In the genomic region with DNA sequence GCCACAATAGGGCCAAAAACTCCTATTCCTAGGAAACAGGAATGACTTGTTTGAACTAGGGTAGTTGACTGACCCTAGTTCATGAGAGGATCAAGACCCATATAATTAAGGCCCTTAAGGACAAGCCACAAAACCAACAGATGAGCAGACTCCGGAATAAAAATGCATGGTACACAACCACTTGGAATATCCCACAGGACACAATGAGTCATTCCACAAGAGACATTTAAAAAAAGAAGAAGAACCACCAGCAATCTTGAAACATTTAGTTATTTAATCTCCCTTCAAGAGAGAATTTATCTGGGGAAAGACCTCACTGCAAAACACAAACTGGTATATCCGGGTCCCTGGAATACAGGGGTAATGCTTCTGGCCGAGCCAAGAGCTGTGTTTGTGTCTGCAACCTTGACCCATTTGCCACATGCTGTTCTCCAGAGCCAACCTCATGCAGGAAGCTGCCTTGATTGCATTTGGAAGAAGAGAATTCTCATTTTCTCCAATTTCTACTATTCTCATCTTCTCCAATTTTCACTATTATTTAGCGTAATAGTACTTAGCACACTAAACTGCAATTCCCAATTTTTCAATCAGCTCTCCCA, we compare ENCODE assay signal across 16 cellular contexts.
DNase-seq lines count a peak whose midpoint lies in the region; ATAC-seq, FAIRE-seq and TF ChIP-seq lines count a peak whose summit lies in the region.
"Had no signal": no experiment of that assay in that cellular context is flagged by ENCODE, and none has a peak within 500 bp of the region (broad histone marks: within the 10 kb centered on the region; RNA-seq: fewer than 3 reads in every experiment).

No MANE protein-coding gene starts in this region.

- CTCF ChIA-PET in activated CD4-positive, alpha-beta memory T cell treated with anti-CD3 and anti-CD28 coated beads, Interleukin-2, amount 10 ng/mL, durations not matched to agents 7 days and 5 days (lab: Charles Lee) = no interaction called here

- no peak overlapping the region for H3K27ac Mint-ChIP-seq in activated CD4-positive, alpha-beta memory T cell treated with anti-CD3 and anti-CD28 coated beads, Interleukin-2, amount 10 ng/mL, durations not matched to agents 7 days and 5 days

- no peaks in the 10 kb centered on the region for H3K4me1 ChIP-seq in Peyer's patch
- peaks cover 20% of the 10 kb centered on the region for H3K4me1 ChIP-seq in fibroblast of lung (ENCODE audit: control insufficient read depth, extremely low read depth, insufficient read depth, low read length)
- H3K4me1 ChIP-seq in pancreas = peaks cover 12 to 34% (median 14%) of the 10 kb centered on the region in 3 donors

- no peak for FAIRE-seq in pancreas (lab: Jason Lieb, UNC)
- FAIRE-seq: colon, GM12892 had no signal

- TF ChIP-seq CTCF in Peyer's patch (IDR thresholded peaks at IDR 0.05) (no peak), fibroblast of lung (conservative IDR thresholded peaks at IDR 0.05 in 1 of 2, IDR thresholded peaks at IDR 0.05 in 1 of 2; ENCODE audit: low read depth in 1 of 2, low read length in 2 of 2) (no peak), pancreas (IDR thresholded peaks at IDR 0.05) (no peak)

- WGBS in pancreas, 2 donors = 41 to 46% methylated on average over 4 of the region's 4 CpGs

- H3K79me2 ChIP-seq in fibroblast of lung (ENCODE audit: control insufficient read depth, insufficient read depth, low read length) = no peaks in the 10 kb centered on the region

- H2AFZ ChIP-seq in fibroblast of lung (ENCODE audit: low read length) = no peak overlapping the region

- peaks cover 59% of the 10 kb centered on the region for H3K4me1 Mint-ChIP-seq in activated CD4-positive, alpha-beta memory T cell treated with anti-CD3 and anti-CD28 coated beads, Interleukin-2, amount 10 ng/mL, durations not matched to agents 7 days and 5 days

- intact Hi-C loops in pancreas (cut with DNase I) = no loop called here

- peak; percentile 57 for DNase-seq in AG08395 (ENCODE audit: low spot score)
- no peak for DNase-seq in Peyer's patch
- DNase-seq in fibroblast of lung (ENCODE audit: low read depth in 2 of 2) = peak in 1 of 2 donors; percentile 49
- peak in 2 of 6 donors; percentile 35 to 48 for DNase-seq in pancreas
- no peak for DNase-seq in G401 (ENCODE audit: low spot score)
- DNase-seq in Ammon's horn (ENCODE audit: low spot score) = no peak
- DNase-seq in stimulated activated naive CD4-positive, alpha-beta T cell treated with Interleukin-2 at 50 U/mL for 16 hours (lab: John Stamatoyannopoulos, UW) = no peak
- no peak for DNase-seq in activated CD4-positive, alpha-beta memory T cell treated with anti-CD3 and anti-CD28 coated beads, Interleukin-2, amount 10 ng/mL, durations not matched to agents 7 days and 5 days
- DNase-seq: ACHN; activated CD4-positive, alpha-beta T cell treated with anti-CD3 and anti-CD28 coated beads for 48 hours; activated effector memory CD4-positive, alpha-beta T cell treated with Interleukin-2 at 50 U/mL for 16 hours; NCI-H1436; NCI-H774; occipital lobe had no signal

- peak; percentile 71 to 83 (median 78) for ATAC-seq in pancreas

- no peaks in the 10 kb centered on the region for H3K27me3 ChIP-seq in Peyer's patch
- H3K27me3 ChIP-seq in fibroblast of lung (ENCODE audit: control insufficient read depth, insufficient read depth, low read length) = no peaks in the 10 kb centered on the region
- no peaks in the 10 kb centered on the region for H3K27me3 ChIP-seq in pancreas

- no peaks in the 10 kb centered on the region for H3K36me3 ChIP-seq in Peyer's patch
- H3K36me3 ChIP-seq in fibroblast of lung (ENCODE audit: control insufficient read depth, insufficient read depth, low read length) = no peaks in the 10 kb centered on the region
- no peaks in the 10 kb centered on the region for H3K36me3 ChIP-seq in pancreas

- no peak overlapping the region for H3K4me2 ChIP-seq in fibroblast of lung (ENCODE audit: extremely low read depth, insufficient read depth, low read length)

- H3K27ac ChIP-seq in Peyer's patch (peak overlapping the region; percentile 1 to 56 (median 34)), fibroblast of lung (ENCODE audit: insufficient read depth, low read length) (peak overlapping the region; percentile 32), pancreas (peak overlapping the region in 2 of 4 donors; percentile 27 to 31)

- H3K4me3 Mint-ChIP-seq in activated CD4-positive, alpha-beta memory T cell treated with anti-CD3 and anti-CD28 coated beads, Interleukin-2, amount 10 ng/mL, durations not matched to agents 7 days and 5 days = no peak overlapping the region

- peaks cover 65% of the 10 kb centered on the region for H3K36me3 Mint-ChIP-seq in activated CD4-positive, alpha-beta memory T cell treated with anti-CD3 and anti-CD28 coated beads, Interleukin-2, amount 10 ng/mL, durations not matched to agents 7 days and 5 days (ENCODE audit: low read depth)

- peaks cover 12% of the 10 kb centered on the region for H3K9me3 Mint-ChIP-seq in activated CD4-positive, alpha-beta memory T cell treated with anti-CD3 and anti-CD28 coated beads, Interleukin-2, amount 10 ng/mL, durations not matched to agents 7 days and 5 days

- no peaks in the 10 kb centered on the region for H3K27me3 Mint-ChIP-seq in activated CD4-positive, alpha-beta memory T cell treated with anti-CD3 and anti-CD28 coated beads, Interleukin-2, amount 10 ng/mL, durations not matched to agents 7 days and 5 days

- in situ Hi-C loops in G401 (cut with HindIII; ENCODE audit: low sequenced_read_pairs) = no loop called here

- H3K9me3 ChIP-seq in Peyer's patch (no peaks in the 10 kb centered on the region), fibroblast of lung (ENCODE audit: control insufficient read depth, insufficient read depth, low read depth, low read length) (no peaks in the 10 kb centered on the region), pancreas (no peaks in the 10 kb centered on the region)

- TF ChIP-seq POLR2A in Peyer's patch (IDR thresholded peaks at IDR 0.05) = no peak

- H3K4me3 ChIP-seq in Peyer's patch (no peak overlapping the region), fibroblast of lung (replicated peaks in 1 of 4; ENCODE audit: control extremely low read depth in 1 of 4, insufficient read depth in 1 of 4, low read depth in 3 of 4, low read length in 4 of 4) (no peak overlapping the region), pancreas (no peak overlapping the region)

- H3K9ac ChIP-seq in fibroblast of lung (ENCODE audit: insufficient read depth, low read length) = no peak overlapping the region

- POLR2A ChIA-PET in activated CD4-positive, alpha-beta memory T cell treated with anti-CD3 and anti-CD28 coated beads, Interleukin-2, amount 10 ng/mL, durations not matched to agents 7 days and 5 days (lab: Charles Lee) = interaction anchor here (3.2 kb wide), 1 partner anchor 135 kb away, joined by 10 read pairs; the partner anchor contains the start of gene TGFBR3

- no peaks in the 10 kb centered on the region for H4K20me1 ChIP-seq in fibroblast of lung (ENCODE audit: control insufficient read depth, extremely low read depth, insufficient read depth, low read length)
